Comparison of ENCODE assay signal across 18 cellular contexts in genomic region chr15:100818927-100819326, GRCh38.
DNase-seq lines count a peak whose midpoint lies in the region; ATAC-seq and TF ChIP-seq lines count a peak whose summit lies in the region.
"Had no signal": no experiment of that assay in that cellular context is flagged by ENCODE, and none has a peak within 500 bp of the region (broad histone marks: within the 10 kb centered on the region; RNA-seq: fewer than 3 reads in every experiment).

No MANE protein-coding gene starts in this region.

- no peaks in the 10 kb centered on the region for H3K36me3 ChIP-seq in adipocyte (ENCODE audit: control insufficient read depth, insufficient read depth, low read length, severe bottlenecking)
- H3K36me3 ChIP-seq: tibial artery had no signal

- H3K9me3 ChIP-seq in adipocyte (ENCODE audit: control insufficient read depth, low read length), result peaks cover 26% of the 10 kb centered on the region

- intact Hi-C loops in left cardiac atrium (cut with DNase I), result no loop called here
- intact Hi-C loops in cardiac septum (cut with DNase I), result no loop called here

- ATAC-seq in left cardiac atrium, result peak; percentile 44 to 91
- no peak for ATAC-seq in GM18505 (IDR thresholded peaks at IDR 0.05; ENCODE audit: unreplicated experiment)
- no peak for ATAC-seq in HG02981 (IDR thresholded peaks at IDR 0.05; ENCODE audit: unreplicated experiment)
- ATAC-seq in HG02588 (IDR thresholded peaks at IDR 0.05; ENCODE audit: unreplicated experiment), result no peak
- ATAC-seq: mucosa of descending colon had no signal

- H3K9ac ChIP-seq in adipocyte (ENCODE audit: low read length), result no peak overlapping the region

- no peaks in the 10 kb centered on the region for H3K27me3 ChIP-seq in adipocyte (replicated peaks; ENCODE audit: control insufficient read depth, insufficient read depth, low read length)
- H3K27me3 ChIP-seq: tibial artery had no signal

- TF ChIP-seq POLR2A in GM18505 (IDR thresholded peaks at IDR 0.05; ENCODE audit: borderline replicate concordance, extremely low read depth, insufficient read depth, insufficient read length), result no peak

- DNase-seq in left cardiac atrium, result peak; percentile 41
- no peak for DNase-seq in cardiac septum (ENCODE audit: low spot score)
- DNase-seq in adipocyte (ENCODE audit: low read depth), result peak; percentile 71
- DNase-seq in fibroblast of pulmonary artery (ENCODE audit: low read depth), result peak; percentile 86
- no peak for DNase-seq in SIG-M5 (lab: John Stamatoyannopoulos, UW)
- DNase-seq: activated CD4-positive, alpha-beta T cell treated with anti-CD3 and anti-CD28 coated beads, Interleukin-2, amount 50 U/mL, for 48 hours; activated T-cell treated with anti-CD3 and anti-CD28 coated beads, Interleukin-2, amount 50 U/mL, for 48 hours; dermis blood vessel endothelial cell; erythroblast; hypothalamus; NCI-H1694; NCI-H510A; occipital lobe; tibial artery had no signal

- TF ChIP-seq CTCF in fibroblast of pulmonary artery (IDR thresholded peaks at IDR 0.05; ENCODE audit: low read length, missing control alignments), result no peak

- H3K4me1 ChIP-seq in adipocyte (ENCODE audit: control insufficient read depth, insufficient read depth, low read length), result no peaks in the 10 kb centered on the region
- H3K4me1 ChIP-seq: tibial artery had no signal

- H3K4me3 ChIP-seq in adipocyte (ENCODE audit: low read length) (no peak overlapping the region), fibroblast of pulmonary artery (replicated peaks; ENCODE audit: low read depth, low read length) (no peak overlapping the region)
- H3K4me3 ChIP-seq: mucosa of descending colon, tibial artery had no signal

Comparison
In these comparisons a context has a peak if more than half of its experiments do, and no peak if none do; other contexts are left out.
1. DNase-seq: peak in left cardiac atrium (single experiment), adipocyte (single experiment) and fibroblast of pulmonary artery (single experiment); none in cardiac septum (single experiment) and SIG-M5 (single experiment).
2. ATAC-seq: peak in left cardiac atrium (2 of 2); none in GM18505 (single experiment), HG02981 (single experiment) and HG02588 (single experiment).